Comparison of ENCODE assay signal across 20 cellular contexts in the genomic region with DNA sequence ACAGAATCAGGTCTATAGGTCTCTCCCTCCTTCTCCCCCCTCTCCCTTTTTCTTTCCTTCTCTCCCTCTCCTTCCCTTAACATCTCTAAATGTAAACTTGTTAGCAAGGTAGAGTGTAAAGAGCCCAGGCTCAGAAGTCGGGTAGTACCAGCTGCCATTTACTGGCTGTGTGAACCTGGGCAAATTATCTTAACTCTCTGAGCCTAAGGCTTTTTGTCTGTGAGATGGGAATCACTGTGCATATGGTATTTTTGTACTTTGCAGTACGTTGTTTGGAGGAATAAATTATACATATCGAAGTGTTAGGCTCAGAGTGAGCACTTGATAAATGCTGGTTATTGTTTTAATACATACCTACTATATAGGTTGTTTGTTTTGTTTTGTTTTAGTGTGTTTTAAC.
"Had no signal": no experiment of that assay in that cellular context is flagged by ENCODE, and none has a peak within 500 bp of the region (broad histone marks: within the 10 kb centered on the region; RNA-seq: fewer than 3 reads in every experiment).

No MANE protein-coding gene starts in this region.

- H3K27me3 ChIP-seq: SJSA1 had no signal

- H3K4me3 ChIP-seq: SJSA1 had no signal

- DNase-seq: KBM-7, MV-4-11, NCI-H1048, NCI-H1105, NCI-H1417, NCI-H1436 treated with DMSO at 0.1 percent for 48 hours, NCI-H1694, NCI-H187 treated with DMSO at 0.1 percent for 48 hours, NCI-H2029 treated with DMSO at 0.1 percent for 48 hours, NCI-H2171 treated with DMSO at 0.1 percent for 48 hours, NCI-H345, NCI-H446 treated with DMSO at 0.1 percent for 48 hours, NCI-H510A treated with DMSO at 0.1 percent for 48 hours, NCI-H526, Right ventricle myocardium superior, RPMI8226, SIG-M5, SW 1271, T-cell had no signal

- H3K9me3 Mint-ChIP-seq: T-cell had no signal

- H3K9me3 ChIP-seq: SJSA1 had no signal

- H3K36me3 Mint-ChIP-seq: T-cell had no signal

- H3K4me3 Mint-ChIP-seq: T-cell had no signal

- H3K4me1 Mint-ChIP-seq: T-cell had no signal

- H3K36me3 ChIP-seq: SJSA1 had no signal

- ATAC-seq: T-cell had no signal

- H3K27ac ChIP-seq: SJSA1 had no signal

- H3K27ac Mint-ChIP-seq: T-cell had no signal
